In genomic region chr21:33112151-33112550, GRCh38 we compare ENCODE assay signal across 23 cellular contexts.
DNase-seq lines count a peak whose midpoint lies in the region; ATAC-seq lines count a peak whose summit lies in the region.
"Had no signal": no experiment of that assay in that cellular context is flagged by ENCODE, and none has a peak within 500 bp of the region (broad histone marks: within the 10 kb centered on the region; RNA-seq: fewer than 3 reads in every experiment).

No MANE protein-coding gene starts in this region.

- H3K4me1 Mint-ChIP-seq in stimulated activated effector memory CD8-positive, alpha-beta T cell treated with anti-CD3 and anti-CD28 coated beads, Interleukin-12 subunit alpha, Interleukin-12 subunit beta, amount 100 ng/mL, for 72 hours: peaks cover 19% of the 10 kb centered on the region

- peak; percentile 3 for DNase-seq in activated CD8-positive, alpha-beta memory T cell treated with anti-CD3 and anti-CD28 coated beads, Interleukin-2, amount 50 U/mL, for 48 hours
- no peak for DNase-seq in activated CD8-positive, alpha-beta memory T cell treated with anti-CD3 and anti-CD28 coated beads, Interleukin-2, amount 50 U/mL, for 4 hours
- peak; percentile 40 for DNase-seq in globus pallidus (ENCODE audit: low spot score)
- no peak for DNase-seq in NCI-H2081 (lab: John Stamatoyannopoulos, UW)
- DNase-seq in stimulated activated effector memory CD8-positive, alpha-beta T cell treated with anti-CD3 and anti-CD28 coated beads, Interleukin-12 subunit alpha, Interleukin-12 subunit beta, amount 100 ng/mL, for 72 hours (ENCODE audit: low spot score in 2 of 2): no peak
- DNase-seq: Caco-2; CD8-positive, alpha-beta T cell; DMS 273 treated with DMSO at 0.1 percent for 48 hours; DND-41; H9; HFFc6; Kasumi-1; NCI-H1092 treated with DMSO at 0.1 percent for 48 hours; NCI-H1436; NCI-H187; NCI-H2107; NCI-H524 treated with DMSO at 0.1 percent for 48 hours; Right ventricle myocardium superior; RPMI8226; T-cell had no signal

- H3K27ac Mint-ChIP-seq in stimulated activated effector memory CD8-positive, alpha-beta T cell treated with anti-CD3 and anti-CD28 coated beads, Interleukin-12 subunit alpha, Interleukin-12 subunit beta, amount 100 ng/mL, for 72 hours: no peak overlapping the region
- H3K27ac Mint-ChIP-seq: CD8-positive, alpha-beta T cell; H9; HFFc6; T-cell had no signal

- H3K27ac ChIP-seq in angular gyrus (ENCODE audit: low read depth, low read length): peak overlapping the region; percentile 14

- no peak for ATAC-seq in stimulated activated effector memory CD8-positive, alpha-beta T cell treated with anti-CD3 and anti-CD28 coated beads, Interleukin-12 subunit alpha, Interleukin-12 subunit beta, amount 100 ng/mL, for 72 hours
- no peak for ATAC-seq in GM19324 (IDR thresholded peaks at IDR 0.05; ENCODE audit: low FRiP score, unreplicated experiment)
- ATAC-seq: CD8-positive, alpha-beta T cell; HepG2; T-cell had no signal

- H3K4me3 Mint-ChIP-seq in stimulated activated effector memory CD8-positive, alpha-beta T cell treated with anti-CD3 and anti-CD28 coated beads, Interleukin-12 subunit alpha, Interleukin-12 subunit beta, amount 100 ng/mL, for 72 hours: no peak overlapping the region
- H3K4me3 Mint-ChIP-seq: CD8-positive, alpha-beta T cell; H9; HFFc6; T-cell had no signal

- H3K9me3 Mint-ChIP-seq in stimulated activated effector memory CD8-positive, alpha-beta T cell treated with anti-CD3 and anti-CD28 coated beads, Interleukin-12 subunit alpha, Interleukin-12 subunit beta, amount 100 ng/mL, for 72 hours: no peaks in the 10 kb centered on the region
- H3K9me3 Mint-ChIP-seq: CD8-positive, alpha-beta T cell; H9; HFFc6; T-cell had no signal

- H3K36me3 Mint-ChIP-seq in stimulated activated effector memory CD8-positive, alpha-beta T cell treated with anti-CD3 and anti-CD28 coated beads, Interleukin-12 subunit alpha, Interleukin-12 subunit beta, amount 100 ng/mL, for 72 hours: no peaks in the 10 kb centered on the region
- H3K36me3 Mint-ChIP-seq: CD8-positive, alpha-beta T cell; T-cell had no signal

Comparison
In these comparisons a context has a peak if more than half of its experiments do, and no peak if none do; other contexts are left out.
1. DNase-seq: peak in activated CD8-positive, alpha-beta memory T cell treated with anti-CD3 and anti-CD28 coated beads, Interleukin-2, amount 50 U/mL, for 48 hours (single experiment) and globus pallidus (single experiment); none in activated CD8-positive, alpha-beta memory T cell treated with anti-CD3 and anti-CD28 coated beads, Interleukin-2, amount 50 U/mL, for 4 hours (single experiment), NCI-H2081 (0 of 2) and stimulated activated effector memory CD8-positive, alpha-beta T cell treated with anti-CD3 and anti-CD28 coated beads, Interleukin-12 subunit alpha, Interleukin-12 subunit beta, amount 100 ng/mL, for 72 hours (0 of 2).